In the genomic region with DNA sequence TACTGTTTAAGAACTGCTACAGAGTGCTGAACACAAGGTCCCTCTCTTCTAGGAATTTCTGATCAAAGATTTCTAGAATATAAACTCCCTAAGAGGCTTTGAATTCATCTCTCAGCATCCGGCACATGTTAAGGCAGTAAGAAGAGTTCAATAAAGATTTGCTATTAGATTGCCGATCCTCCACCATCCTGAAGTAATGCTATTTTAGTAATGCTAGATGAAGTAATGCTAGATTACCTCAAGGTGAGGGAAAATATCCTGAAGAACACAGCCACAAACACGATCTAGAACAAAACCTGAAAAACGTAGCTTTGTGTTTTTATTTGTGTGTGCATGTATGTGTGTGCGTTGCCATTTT, we compare ENCODE assay signal across 8 cellular contexts. TPM values are rescaled to one million over a fixed set of nuclear protein-coding genes. Genes with fewer than 3 reads are reported as not detected.
A peak's percentile ranks its signal among the peaks of the same experiment; 100 is the strongest.
DNase-seq lines count a peak whose midpoint lies in the region; ATAC-seq and TF ChIP-seq lines count a peak whose summit lies in the region.

No MANE protein-coding gene starts in this region.

- peak overlapping the region; percentile 91 for H2BK120ac ChIP-seq in IMR-90 (ENCODE audit: low read depth, low read length)

- intact Hi-C loops in IMR-90 (cut with micrococcal nuclease) (loop anchor here (5.0 kb wide), 2 partner anchors 191 to 341 kb away; partner anchors contain the start of gene TGIF1), mammary epithelial cell (cut with micrococcal nuclease) (loop anchor here (1.0 to 10.0 kb wide), 3 partner anchors 64 to 724 kb away; no protein-coding TSS in a partner anchor)

- H3K4me3 ChIP-seq in IMR-90 (ENCODE audit: insufficient read depth, low read depth, low read length) (peak overlapping the region; percentile 87), mammary epithelial cell (replicated peaks in 1 of 3; ENCODE audit: insufficient read depth in 1 of 3, low read depth in 2 of 3, low read length in 3 of 3) (peak overlapping the region; percentile 77 to 93 (median 85)), mononuclear cell (ENCODE audit: low read length) (peak overlapping the region; percentile 87)

- no peak for TF ChIP-seq POLR2A in IMR-90 (IDR thresholded peaks at IDR 0.05; ENCODE audit: low read depth, low read length)

- no peak for TF ChIP-seq RAD21 in IMR-90 (IDR thresholded peaks at IDR 0.05; ENCODE audit: low read length)

- peak overlapping the region; percentile 99 for H3K56ac ChIP-seq in IMR-90 (ENCODE audit: extremely low read depth, insufficient read depth, low read length)

- H4K91ac ChIP-seq in IMR-90 (ENCODE audit: insufficient read depth, low read depth, low read length): peak overlapping the region; percentile 98

- no peak for DNase-seq in IMR-90
- no peak for DNase-seq in mammary epithelial cell
- DNase-seq in NCI-H524 (lab: John Stamatoyannopoulos, UW): no peak
- DNase-seq in DMS 273 (lab: John Stamatoyannopoulos, UW; ENCODE audit: unreplicated experiment): no peak
- no peak for DNase-seq in NCI-H446 (lab: John Stamatoyannopoulos, UW)

- no peaks in the 10 kb centered on the region for H3K27me3 ChIP-seq in IMR-90 (ENCODE audit: control insufficient read depth, insufficient read depth, low read length)
- H3K27me3 ChIP-seq in mammary epithelial cell (ENCODE audit: insufficient read depth, low read length): no peaks in the 10 kb centered on the region
- no peaks in the 10 kb centered on the region for H3K27me3 ChIP-seq in mononuclear cell (ENCODE audit: insufficient read depth, low read length)

- H3K23ac ChIP-seq in IMR-90 (ENCODE audit: low read depth, low read length): peak overlapping the region; percentile 91

- TF ChIP-seq CTCF in 22Rv1 (IDR thresholded peaks at IDR 0.05) (no peak), IMR-90 (conservative IDR thresholded peaks at IDR 0.05; ENCODE audit: low read depth, low read length) (no peak), mammary epithelial cell (conservative IDR thresholded peaks at IDR 0.05 in 1 of 2, IDR thresholded peaks at IDR 0.05 in 1 of 2; ENCODE audit: extremely low read depth in 1 of 2, insufficient read depth in 1 of 2, low read depth in 1 of 2, low read length in 2 of 2) (no peak)

- CTCF ChIA-PET in IMR-90 (lab: Yijun Ruan, JAX): interaction anchor here (0.6 kb wide), 1 partner anchor 672 kb away, joined by 3 read pairs; no protein-coding TSS in a partner anchor
- CTCF ChIA-PET in mammary epithelial cell (lab: Charles Lee; ENCODE audit: low non-redundant PET): no interaction called here

- H3K4me1 ChIP-seq in IMR-90 (ENCODE audit: control insufficient read depth, insufficient read depth, low read length) (peaks cover 14% of the 10 kb centered on the region), mammary epithelial cell (ENCODE audit: insufficient read depth, low read length) (peaks cover 21% of the 10 kb centered on the region), mononuclear cell (ENCODE audit: insufficient read depth, low read length) (peaks cover 60% of the 10 kb centered on the region)

- in situ Hi-C loops in IMR-90 (cut with MboI; ENCODE audit: low sequenced_read_pairs): no loop called here
- in situ Hi-C loops in mammary epithelial cell (cut with MboI; ENCODE audit: low sequenced_read_pairs in 2 of 2): loop anchor here in 1 of 2 donors (25.0 kb wide), 1 partner anchor 601 kb away; no protein-coding TSS in a partner anchor

- peak overlapping the region; percentile 98 for H3K4ac ChIP-seq in IMR-90 (ENCODE audit: low read depth, low read length)

- peak overlapping the region; percentile 90 for H3K18ac ChIP-seq in IMR-90 (ENCODE audit: low read depth, low read length)

- H3K36me3 ChIP-seq in IMR-90 (ENCODE audit: control insufficient read depth, insufficient read depth, low read length) (peaks cover 15% of the 10 kb centered on the region), mammary epithelial cell (ENCODE audit: insufficient read depth, low read length) (peaks cover 22% of the 10 kb centered on the region)

- H2BK20ac ChIP-seq in IMR-90 (ENCODE audit: low read depth, low read length): peak overlapping the region; percentile 57

- no peaks in the 10 kb centered on the region for H3K9me3 ChIP-seq in IMR-90 (ENCODE audit: control insufficient read depth, insufficient read depth, low read length)
- no peaks in the 10 kb centered on the region for H3K9me3 ChIP-seq in mammary epithelial cell (replicated peaks; ENCODE audit: insufficient read depth, low read length)
- H3K9me3 ChIP-seq in mononuclear cell (ENCODE audit: low read depth, low read length): no peaks in the 10 kb centered on the region

- H4K5ac ChIP-seq in IMR-90 (ENCODE audit: low read depth, low read length): peak overlapping the region; percentile 90

- peak overlapping the region; percentile 89 for H3K14ac ChIP-seq in IMR-90 (replicated peaks; ENCODE audit: low read depth, low read length)

- H3K9ac ChIP-seq in IMR-90 (ENCODE audit: low read depth, low read length) (peak overlapping the region; percentile 96), mammary epithelial cell (ENCODE audit: insufficient read depth, low read length) (peak overlapping the region; percentile 96)

- H3K27ac ChIP-seq in 22Rv1 (peak overlapping the region; percentile 86), IMR-90 (ENCODE audit: insufficient read depth, low read length) (peak overlapping the region; percentile 99), mammary epithelial cell (ENCODE audit: insufficient read depth, low read depth, low read length) (peak overlapping the region; percentile 97)

- dilution Hi-C loops in IMR-90 (cut with HindIII; ENCODE audit: low sequenced_read_pairs, unreplicated experiment): no loop called here
- dilution Hi-C loops in mammary epithelial cell (cut with HindIII; ENCODE audit: low sequenced_read_pairs): loop anchor here (5.0 kb wide), 1 partner anchor 191 kb away; the partner anchor contains the start of gene TGIF1

- POLR2A ChIA-PET in IMR-90 (lab: Charles Lee; ENCODE audit: unreplicated experiment): interaction anchor here (0.5 to 1.5 kb wide), 4 partner anchors 9 to 350 kb away, joined by 3 to 4 read pairs (median 3); partner anchors contain the start of gene MYL12A

- H2BK5ac ChIP-seq in IMR-90 (ENCODE audit: low read depth, low read length, poor library complexity, severe bottlenecking): peak overlapping the region; percentile 100

- peak overlapping the region; percentile 98 for H3K4me2 ChIP-seq in IMR-90 (ENCODE audit: low read depth, low read length)
- H3K4me2 ChIP-seq in mammary epithelial cell (ENCODE audit: insufficient read depth, low read depth, low read length): peak overlapping the region; percentile 80

- ATAC-seq in IMR-90 (ENCODE audit: low read depth) (no peak), GM21526 (IDR thresholded peaks at IDR 0.05; ENCODE audit: low FRiP score, unreplicated experiment) (no peak)

- peaks cover 66% of the 10 kb centered on the region for H3K79me2 ChIP-seq in mammary epithelial cell (ENCODE audit: insufficient read depth, low read length)

- H2AK5ac ChIP-seq in IMR-90 (ENCODE audit: low read depth, low read length): peak overlapping the region; percentile 97

- H3K79me1 ChIP-seq in IMR-90 (ENCODE audit: low read depth in 1 of 2, low read length in 2 of 2): peaks cover 19 to 53% of the 10 kb centered on the region in 2 experiments; a peak in 3 of 4 replicates

- peak overlapping the region; percentile 96 to 100 for H4K8ac ChIP-seq in IMR-90 (ENCODE audit: low read depth in 2 of 2, low read length in 2 of 2)

- H2AFZ ChIP-seq in IMR-90 (replicated peaks; ENCODE audit: low read length, poor library complexity) (peak overlapping the region; percentile 92), mammary epithelial cell (ENCODE audit: low read depth, low read length) (peak overlapping the region; percentile 88)

- peak overlapping the region; percentile 84 for H2BK15ac ChIP-seq in IMR-90 (ENCODE audit: low read depth, low read length)

- H4K20me1 ChIP-seq in IMR-90 (ENCODE audit: insufficient read depth, low read length): peaks cover 37% of the 10 kb centered on the region
- H4K20me1 ChIP-seq in mammary epithelial cell (ENCODE audit: insufficient read depth, low read length): peaks cover 11% of the 10 kb centered on the region

- H2AK9ac ChIP-seq in IMR-90 (replicated peaks; ENCODE audit: low read depth, low read length, poor library complexity): peak overlapping the region; percentile 98

- H3K9me1 ChIP-seq in IMR-90 (ENCODE audit: insufficient read depth, low read length): peaks cover 10% of the 10 kb centered on the region; the same call in 1 of the 2 replicates

- no CpG with 5 or more reads among the region's 5 CpGs for WGBS in IMR-90 (ENCODE audit: extremely low coverage in 2 of 2, insufficient read length in 1 of 2), 2 experiments
- WGBS in mammary epithelial cell (ENCODE audit: low coverage, missing lambda C conversion rate): 0% methylated on average over 5 of the region's 5 CpGs

- BruUV-seq in IMR-90 (replicated peaks; lab: Mats Ljungman, UMichigan): TSS peak; percentile 92
- TSS peak; percentile 86 for BruUV-seq in mammary epithelial cell (replicated peaks; lab: Mats Ljungman, UMichigan)

TF ChIP-seq in IMR-90, 13 proteins besides CTCF, POLR2A, EP300 and RAD21 (continues in another document):
- no peak for TF ChIP-seq CEBPB (IDR thresholded peaks at IDR 0.05; ENCODE audit: low read depth, low read length)
- TF ChIP-seq NFE2L2 (IDR thresholded peaks at IDR 0.05; ENCODE audit: low read depth, low read length): no peak
- TF ChIP-seq BHLHE40 (IDR thresholded peaks at IDR 0.05; ENCODE audit: low read depth, low read length): no peak

RNA-seq across cellular contexts. Expression of gene MYL12B, which starts 0.9 kb away (rescaled TPM):
- total RNA-seq in IMR-90 (2012; rRNA removed) (593 and 692 TPM in 2 replicates), mammary epithelial cell (100 to 1,000 TPM; 464 to 468 TPM), mononuclear cell (209 TPM)
- polyA plus RNA-seq in IMR-90 (2012; rRNA removed) (753 and 816 TPM in 2 replicates), mammary epithelial cell (914 TPM)
- polyA plus RNA-seq in IMR-90 (2012; cell fraction: cytosol; rRNA removed): 265 and 382 TPM in 2 replicates
- polyA plus RNA-seq in IMR-90 (2012; cell fraction: nucleus; rRNA removed; ENCODE audit: low replicate concordance): 98.0 and 290 TPM in 2 replicates
- polyA minus RNA-seq in mammary epithelial cell: 331 TPM

RNA-seq across cellular contexts. Expression of gene MYL12A, which starts 13.4 kb away (rescaled TPM):
- total RNA-seq in IMR-90 (2012; rRNA removed) (580 and 743 TPM in 2 replicates), mammary epithelial cell (100 to 1,000 TPM; 429 to 570 TPM), mononuclear cell (475 TPM)
- polyA plus RNA-seq in IMR-90 (2012; rRNA removed) (469 and 549 TPM in 2 replicates), mammary epithelial cell (487 TPM)
- polyA plus RNA-seq in IMR-90 (2012; cell fraction: cytosol; rRNA removed): 192 and 196 TPM in 2 replicates
- 65.1 and 308 TPM in 2 replicates for polyA plus RNA-seq in IMR-90 (2012; cell fraction: nucleus; rRNA removed; ENCODE audit: low replicate concordance)
- 414 TPM for polyA minus RNA-seq in mammary epithelial cell

RNA-seq across cellular contexts. Expression of gene MYOM1, which starts 41.2 kb away (rescaled TPM):
- under 0.01 TPM in 2 replicates for total RNA-seq in IMR-90 (2012; rRNA removed)
- polyA plus RNA-seq in IMR-90 (2012; rRNA removed): 0.04 and 0.10 TPM in 2 replicates
- polyA plus RNA-seq in IMR-90 (2012; cell fraction: cytosol; rRNA removed): 0.01 TPM in 1 of 2 replicates, not detected in the other
- polyA plus RNA-seq in IMR-90 (2012; cell fraction: nucleus; rRNA removed; ENCODE audit: low replicate concordance): 0.02 TPM in 2 replicates
- total RNA-seq in mammary epithelial cell: under 1 TPM; 0.12 to 0.50 TPM
- 0.08 TPM for polyA plus RNA-seq in mammary epithelial cell
- polyA minus RNA-seq in mammary epithelial cell: not detected
- total RNA-seq in mononuclear cell: 0.94 TPM
